Comparison of ENCODE assay signal across 18 cellular contexts in the genomic region with DNA sequence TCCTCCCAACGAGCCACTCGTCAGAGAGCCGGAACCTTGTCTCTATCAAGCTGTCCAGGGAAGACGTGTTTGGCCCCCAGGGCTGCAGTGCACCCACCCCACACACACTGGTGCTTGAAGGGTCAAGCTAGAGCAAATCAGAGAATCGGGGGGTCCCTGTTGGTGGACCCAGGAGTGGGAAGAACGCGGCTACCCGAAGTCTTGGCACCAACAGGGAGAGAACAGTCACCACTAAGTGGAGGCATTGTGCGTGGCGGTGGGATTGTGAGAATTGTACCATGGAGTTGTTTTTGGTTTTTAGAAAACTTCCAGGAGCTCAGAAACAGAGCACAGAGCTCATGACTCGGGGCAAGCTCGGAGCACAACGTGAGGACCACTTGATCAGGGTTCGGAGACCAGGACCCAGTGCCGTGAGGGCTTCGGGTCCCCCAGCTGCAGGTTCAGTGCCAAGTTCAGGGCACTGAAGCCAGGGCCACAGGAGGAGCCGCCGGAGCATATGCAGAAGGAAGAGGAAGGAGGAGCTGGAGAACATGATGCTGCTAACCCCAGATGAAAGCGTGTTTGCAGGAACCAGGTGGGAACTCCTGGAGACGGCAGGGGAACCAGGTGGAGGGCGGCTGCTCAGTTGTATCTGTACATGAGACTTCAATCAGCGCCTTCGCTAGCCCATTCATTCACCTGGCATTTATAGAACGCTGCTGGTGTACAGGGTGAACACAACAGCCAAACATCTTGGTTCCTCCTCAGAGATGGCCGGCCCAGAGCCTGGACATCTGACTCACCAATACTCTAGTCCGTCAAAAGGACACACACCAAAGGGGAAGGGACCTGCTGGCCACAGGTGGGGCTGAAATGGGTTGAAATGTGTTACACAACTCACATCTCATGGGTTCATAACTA. TPM values are rescaled to one million over a fixed set of nuclear protein-coding genes. Genes with fewer than 3 reads are reported as not detected.
DNase-seq lines count a peak whose midpoint lies in the region; ATAC-seq and FAIRE-seq lines count a peak whose summit lies in the region.
"Had no signal": no experiment of that assay in that cellular context is flagged by ENCODE, and none has a peak within 500 bp of the region (broad histone marks: within the 10 kb centered on the region; RNA-seq: fewer than 3 reads in every experiment).

No MANE protein-coding gene starts in this region.

- no peak overlapping the region for H2BK120ac ChIP-seq in mesenchymal stem cell (ENCODE audit: low read depth, low read length)

- peaks cover 27% of the 10 kb centered on the region for H3K27me3 Mint-ChIP-seq in activated naive CD4-positive, alpha-beta T cell treated with anti-CD3 and anti-CD28 coated beads, Interleukin-2, amount 50 U/mL, for 24 hours
- H3K27me3 Mint-ChIP-seq in stimulated activated memory B cell treated with anti-CD40 and anti-IgM and Interleukin-4, amounts not matched to agents 10 μg/mL and 1 μg/mL and 100 μg/mL, for 72 hours, result peaks cover 68% of the 10 kb centered on the region

- H3K27me3 ChIP-seq in adipocyte (replicated peaks; ENCODE audit: control insufficient read depth, insufficient read depth, low read length), result no peaks in the 10 kb centered on the region
- H3K27me3 ChIP-seq in mesenchymal stem cell (ENCODE audit: control insufficient read depth in 1 of 2, insufficient read depth in 1 of 2, low read length in 2 of 2), result peaks cover 14 to 34% of the 10 kb centered on the region in 2 experiments

- H3K9me3 ChIP-seq in adipocyte (ENCODE audit: control insufficient read depth, low read length) (no peaks in the 10 kb centered on the region), mesenchymal stem cell (ENCODE audit: control insufficient read depth, low read length) (no peaks in the 10 kb centered on the region)

- H3K4me3 ChIP-seq in adipocyte (ENCODE audit: low read length) (peak overlapping the region; percentile 26), mesenchymal stem cell (ENCODE audit: insufficient read depth in 1 of 2, low read depth in 1 of 2, low read length in 2 of 2) (no peak overlapping the region)

- H4K8ac ChIP-seq in mesenchymal stem cell (ENCODE audit: low read length), result no peak overlapping the region

- H3K79me1 ChIP-seq in mesenchymal stem cell (replicated peaks; ENCODE audit: low read length, poor library complexity, severe bottlenecking), result no peaks in the 10 kb centered on the region

- H3K9ac ChIP-seq in adipocyte (ENCODE audit: low read length) (no peak overlapping the region), mesenchymal stem cell (ENCODE audit: low read length) (peak overlapping the region; percentile 30)

- FAIRE-seq in frontal cortex (lab: Jason Lieb, UNC), result no peak
- FAIRE-seq: H1 had no signal

- no peak overlapping the region for H2BK5ac ChIP-seq in mesenchymal stem cell (ENCODE audit: low read depth, low read length, poor library complexity, severe bottlenecking)

- H3K36me3 ChIP-seq in adipocyte (ENCODE audit: control insufficient read depth, insufficient read depth, low read length, severe bottlenecking) (no peaks in the 10 kb centered on the region), mesenchymal stem cell (ENCODE audit: control insufficient read depth in 1 of 2, insufficient read depth in 2 of 2, low read depth in 1 of 2, low read length in 2 of 2) (no peaks in the 10 kb centered on the region)

- no peak overlapping the region for H3K14ac ChIP-seq in mesenchymal stem cell (ENCODE audit: low read length in 2 of 2)

- H2AFZ ChIP-seq in mesenchymal stem cell (ENCODE audit: low read depth, low read length), result no peak overlapping the region

- H3K4me3 Mint-ChIP-seq in activated naive CD4-positive, alpha-beta T cell treated with anti-CD3 and anti-CD28 coated beads, Interleukin-2, amount 50 U/mL, for 24 hours, result no peak overlapping the region
- H3K4me3 Mint-ChIP-seq in stimulated activated memory B cell treated with anti-CD40 and anti-IgM and Interleukin-4, amounts not matched to agents 10 μg/mL and 1 μg/mL and 100 μg/mL, for 72 hours, result peak overlapping the region; percentile 29
- H3K4me3 Mint-ChIP-seq: activated CD4-positive, alpha-beta T cell treated with anti-CD3 and anti-CD28 coated beads, Interleukin-2, amount 10 ng/mL, durations not matched to agents 24 days and 14 days; neural crest cell had no signal

- 85% methylated on average over 24 of the region's 26 CpGs for WGBS in mesenchymal stem cell

- no peak overlapping the region for H2AK5ac ChIP-seq in mesenchymal stem cell (ENCODE audit: low read length, severe bottlenecking)

- no peak overlapping the region for H3K4me2 ChIP-seq in mesenchymal stem cell (ENCODE audit: low read length, poor library complexity, severe bottlenecking)

- H3K36me3 Mint-ChIP-seq in activated naive CD4-positive, alpha-beta T cell treated with anti-CD3 and anti-CD28 coated beads, Interleukin-2, amount 50 U/mL, for 24 hours, result no peaks in the 10 kb centered on the region
- no peaks in the 10 kb centered on the region for H3K36me3 Mint-ChIP-seq in stimulated activated memory B cell treated with anti-CD40 and anti-IgM and Interleukin-4, amounts not matched to agents 10 μg/mL and 1 μg/mL and 100 μg/mL, for 72 hours

- no peak overlapping the region for H3K4ac ChIP-seq in mesenchymal stem cell (ENCODE audit: low read depth in 1 of 2, low read length in 2 of 2)

- no peak overlapping the region for H2BK12ac ChIP-seq in mesenchymal stem cell (ENCODE audit: low read length in 2 of 2)

- H3K23ac ChIP-seq in mesenchymal stem cell (ENCODE audit: low read length in 2 of 2), result no peak overlapping the region

- no peak for ATAC-seq in stimulated activated memory B cell treated with anti-CD40 and anti-IgM and Interleukin-4, amounts not matched to agents 10 μg/mL and 1 μg/mL and 100 μg/mL, for 72 hours
- ATAC-seq in GM19324 (IDR thresholded peaks at IDR 0.05; ENCODE audit: low FRiP score, unreplicated experiment), result no peak

- H3K18ac ChIP-seq in mesenchymal stem cell (ENCODE audit: low read depth in 1 of 2, low read length in 2 of 2), result no peak overlapping the region

- no peak overlapping the region for H2BK15ac ChIP-seq in mesenchymal stem cell (ENCODE audit: low read depth, poor library complexity, severe bottlenecking)

- H3K9me3 Mint-ChIP-seq in activated naive CD4-positive, alpha-beta T cell treated with anti-CD3 and anti-CD28 coated beads, Interleukin-2, amount 50 U/mL, for 24 hours, result no peaks in the 10 kb centered on the region
- peaks cover 3% of the 10 kb centered on the region for H3K9me3 Mint-ChIP-seq in stimulated activated memory B cell treated with anti-CD40 and anti-IgM and Interleukin-4, amounts not matched to agents 10 μg/mL and 1 μg/mL and 100 μg/mL, for 72 hours
- H3K9me3 Mint-ChIP-seq: activated CD4-positive, alpha-beta T cell treated with anti-CD3 and anti-CD28 coated beads, Interleukin-2, amount 10 ng/mL, durations not matched to agents 24 days and 14 days; neural crest cell had no signal

- peaks cover 11% of the 10 kb centered on the region for H3K4me1 ChIP-seq in adipocyte (ENCODE audit: control insufficient read depth, insufficient read depth, low read length)
- peaks cover 6% of the 10 kb centered on the region for H3K4me1 ChIP-seq in mesenchymal stem cell (ENCODE audit: control insufficient read depth, insufficient read depth, low read depth, low read length)

- H3K4me1 Mint-ChIP-seq in activated naive CD4-positive, alpha-beta T cell treated with anti-CD3 and anti-CD28 coated beads, Interleukin-2, amount 50 U/mL, for 24 hours, result peaks cover 35% of the 10 kb centered on the region
- peaks cover 62% of the 10 kb centered on the region for H3K4me1 Mint-ChIP-seq in stimulated activated memory B cell treated with anti-CD40 and anti-IgM and Interleukin-4, amounts not matched to agents 10 μg/mL and 1 μg/mL and 100 μg/mL, for 72 hours

- no peak for DNase-seq in activated naive CD4-positive, alpha-beta T cell (lab: John Stamatoyannopoulos, UW)
- DNase-seq in adipocyte (ENCODE audit: low read depth) (no peak), mesenchymal stem cell (no peak), frontal cortex (ENCODE audit: low spot score in 2 of 2) (no peak), SKM-1 (lab: John Stamatoyannopoulos, UW; ENCODE audit: unreplicated experiment) (no peak)
- DNase-seq: activated CD4-positive, alpha-beta T cell treated with anti-CD3 and anti-CD28 coated beads, Interleukin-2, amount 10 ng/mL, durations not matched to agents 24 days and 14 days; amygdala; COR-L47; mammary epithelial cell; NCI-H1694; NCI-H69; OCI-M1; retina had no signal

- no peak overlapping the region for H3K27ac ChIP-seq in mesenchymal stem cell (ENCODE audit: low read length, poor library complexity, severe bottlenecking)

- peak overlapping the region; percentile 38 for H3K27ac Mint-ChIP-seq in activated naive CD4-positive, alpha-beta T cell treated with anti-CD3 and anti-CD28 coated beads, Interleukin-2, amount 50 U/mL, for 24 hours
- H3K27ac Mint-ChIP-seq in stimulated activated memory B cell treated with anti-CD40 and anti-IgM and Interleukin-4, amounts not matched to agents 10 μg/mL and 1 μg/mL and 100 μg/mL, for 72 hours, result no peak overlapping the region
- H3K27ac Mint-ChIP-seq: activated CD4-positive, alpha-beta T cell treated with anti-CD3 and anti-CD28 coated beads, Interleukin-2, amount 10 ng/mL, durations not matched to agents 24 days and 14 days had no signal

- H4K91ac ChIP-seq in mesenchymal stem cell (ENCODE audit: low read length), result no peak overlapping the region

RNA-seq across cellular contexts. Expression of gene METRNL, which starts 42.8 kb away (rescaled TPM):
- polyA plus RNA-seq in mesenchymal stem cell (2013, experiment 1 of 2), result 15.1 TPM
- polyA plus RNA-seq in mesenchymal stem cell (2013, experiment 2 of 2), result 14.1 TPM
- 45.2 TPM for total RNA-seq in frontal cortex
